In genomic region chr17:47087093-47087492, GRCh38 we compare ENCODE assay signal across 1 cellular context.
TF ChIP-seq lines count a peak whose summit lies in the region.

No MANE protein-coding gene starts in this region.

TF ChIP-seq in HCT116, 20 proteins besides CTCF, POLR2A, EP300 and RAD21 (continued from another document):
- TF ChIP-seq REST (IDR thresholded peaks at IDR 0.05; ENCODE audit: low read depth) (no peak), ELF1 (IDR thresholded peaks at IDR 0.05; ENCODE audit: borderline replicate concordance, low read depth) (no peak), YY1 (IDR thresholded peaks at IDR 0.05; ENCODE audit: extremely low read depth, insufficient replicate concordance, low read depth, low read length) (no peak), ATF3 (IDR thresholded peaks at IDR 0.05) (no peak), EZH2phosphoT487 (IDR thresholded peaks at IDR 0.05; ENCODE audit: borderline replicate concordance) (no peak), ZNF274 (IDR thresholded peaks at IDR 0.05; ENCODE audit: low read depth, low read length) (no peak), FOSL1 (IDR thresholded peaks at IDR 0.05; ENCODE audit: low read depth) (no peak), TCF7L2 (IDR thresholded peaks at IDR 0.05; ENCODE audit: borderline replicate concordance, extremely low read depth, insufficient read depth, insufficient read length) (no peak), CEBPB (IDR thresholded peaks at IDR 0.05; ENCODE audit: low read depth) (no peak), EZH2 (IDR thresholded peaks at IDR 0.05) (no peak), SRF (IDR thresholded peaks at IDR 0.05; ENCODE audit: low read depth) (no peak), POLR2AphosphoS5 (IDR thresholded peaks at IDR 0.05; ENCODE audit: low read depth, low read length) (no peak)
